ENCODE assay signal across 8 cellular contexts in the genomic region with DNA sequence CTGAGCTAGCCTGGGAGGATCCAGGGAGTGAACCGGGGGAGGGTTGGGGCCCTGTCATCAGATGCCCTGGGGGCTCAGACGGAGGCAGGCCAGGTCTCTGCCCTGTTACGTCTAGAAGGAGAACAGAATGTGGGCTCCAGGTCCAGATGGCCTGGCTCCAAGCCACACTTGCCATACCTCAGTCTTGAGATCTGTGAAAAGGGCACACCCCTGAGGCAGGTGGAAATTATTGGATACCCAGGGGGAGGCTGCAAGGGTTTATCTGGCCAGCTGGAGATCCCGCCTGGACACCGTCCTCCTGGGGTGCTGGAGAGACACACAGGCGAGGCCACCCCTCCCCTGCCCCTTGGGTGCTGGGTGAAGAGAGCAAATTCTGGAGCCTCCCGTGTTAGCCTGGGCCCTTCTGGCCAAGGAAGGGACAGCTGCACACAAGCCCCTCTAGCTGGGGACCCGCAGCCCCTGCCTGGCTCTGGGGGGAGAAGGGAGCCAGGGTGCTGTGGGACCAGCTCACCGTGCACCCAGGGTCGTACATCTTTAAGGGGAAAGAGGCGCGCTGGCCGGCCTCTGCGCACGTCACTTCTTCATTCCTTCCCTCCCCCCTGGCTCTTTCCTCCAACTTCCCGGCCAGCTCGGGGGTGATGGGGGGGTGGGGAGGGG. TPM values are rescaled to one million over a fixed set of nuclear protein-coding genes. Genes with fewer than 3 reads are reported as not detected.
DNase-seq lines count a peak whose midpoint lies in the region; ATAC-seq and TF ChIP-seq lines count a peak whose summit lies in the region.

No MANE protein-coding gene starts in this region.

- H3K4me3 ChIP-seq in cardiac fibroblast (replicated peaks in 1 of 2; ENCODE audit: low read depth in 2 of 2, low read length in 2 of 2) (peak overlapping the region; percentile 80 to 87), lower leg skin (ENCODE audit: low read depth, poor library complexity, severe bottlenecking) (no peak overlapping the region), transverse colon (peak overlapping the region; percentile 59 to 91 (median 84))

- peaks cover 7 to 70% (median 32%) of the 10 kb centered on the region in 4 donors for H3K4me1 ChIP-seq in transverse colon

- ATAC-seq in HG03196 (IDR thresholded peaks at IDR 0.05; ENCODE audit: unreplicated experiment): no peak

- in situ Hi-C loops in transverse colon (cut with MboI; ENCODE audit: low pct_ligation_motif_present in 1 of 4, low pct_unique_long_range_greater_than_20kb in 1 of 4, low sequenced_read_pairs in 3 of 4): no loop called here

- TF ChIP-seq CTCF in cardiac fibroblast (IDR thresholded peaks at IDR 0.05; ENCODE audit: low read depth, low read length) (no peak), lower leg skin (IDR thresholded peaks at IDR 0.05) (no peak), transverse colon (IDR thresholded peaks at IDR 0.05) (no peak)

- H3K9me3 ChIP-seq in transverse colon: no peaks in the 10 kb centered on the region

- H3K36me3 ChIP-seq in transverse colon: no peaks in the 10 kb centered on the region

- TF ChIP-seq POLR2A in lower leg skin (IDR thresholded peaks at IDR 0.05) (no peak), transverse colon (IDR thresholded peaks at IDR 0.05) (no peak)

- intact Hi-C loops in lower leg skin (cut with DNase I; ENCODE audit: low total_unique reads): no loop called here
- intact Hi-C loops in transverse colon (cut with DNase I; ENCODE audit: low total_unique reads): loop anchor here (2.0 kb wide), 1 partner anchor 39 kb away; no protein-coding TSS in a partner anchor

- no peaks in the 10 kb centered on the region for H3K27me3 ChIP-seq in transverse colon

- DNase-seq in NCI-H510A treated with DMSO at 0.1 percent for 48 hours (lab: John Stamatoyannopoulos, UW) (peak; percentile 3), NCI-H510A (lab: John Stamatoyannopoulos, UW) (no peak), NOMO-1 treated with DMSO at 0.1 percent for 48 hours (lab: John Stamatoyannopoulos, UW; ENCODE audit: unreplicated experiment) (peak; percentile 59), cardiac fibroblast (ENCODE audit: low read depth in 2 of 2) (peak; percentile 69 to 80), lower leg skin (ENCODE audit: low spot score in 2 of 2) (peak; percentile 73 to 95), transverse colon (peak; percentile 66), NCI-H187 treated with DMSO at 0.1 percent for 48 hours (lab: John Stamatoyannopoulos, UW) (no peak)

- TF ChIP-seq EP300 in transverse colon (IDR thresholded peaks at IDR 0.05; ENCODE audit: low read depth): peak; percentile 75

- H3K27ac ChIP-seq in transverse colon: peak overlapping the region; percentile 94 to 100 (median 97)

- 7 to 13% methylated on average over 5 to 17 of the region's 17 CpGs for WGBS in lower leg skin, 2 donors
- 16 to 20% methylated on average over 1 to 15 of the region's 17 CpGs for WGBS in transverse colon (ENCODE audit: low coverage in 1 of 2), 2 donors

RNA-seq across cellular contexts. Expression of gene NFIC, which starts 0.8 kb away (rescaled TPM):
- total RNA-seq in lower leg skin (100 to 1,000 TPM; 102 to 236 (median 158) TPM), transverse colon (100 to 1,000 TPM in 1 of 4 donors, 10 to 100 TPM in 3; 39.9 to 145 (median 68.1) TPM)

Comparison
In these comparisons a context has a peak if more than half of its experiments do, and no peak if none do; other contexts are left out.
1. DNase-seq: peak in NCI-H510A treated with DMSO at 0.1 percent for 48 hours (single experiment), NOMO-1 treated with DMSO at 0.1 percent for 48 hours (single experiment), cardiac fibroblast (2 of 2), lower leg skin (2 of 2) and transverse colon (single experiment); none in NCI-H510A (single experiment) and NCI-H187 treated with DMSO at 0.1 percent for 48 hours (single experiment).